ENCODE assay signal across 1 cellular context in the genomic region with DNA sequence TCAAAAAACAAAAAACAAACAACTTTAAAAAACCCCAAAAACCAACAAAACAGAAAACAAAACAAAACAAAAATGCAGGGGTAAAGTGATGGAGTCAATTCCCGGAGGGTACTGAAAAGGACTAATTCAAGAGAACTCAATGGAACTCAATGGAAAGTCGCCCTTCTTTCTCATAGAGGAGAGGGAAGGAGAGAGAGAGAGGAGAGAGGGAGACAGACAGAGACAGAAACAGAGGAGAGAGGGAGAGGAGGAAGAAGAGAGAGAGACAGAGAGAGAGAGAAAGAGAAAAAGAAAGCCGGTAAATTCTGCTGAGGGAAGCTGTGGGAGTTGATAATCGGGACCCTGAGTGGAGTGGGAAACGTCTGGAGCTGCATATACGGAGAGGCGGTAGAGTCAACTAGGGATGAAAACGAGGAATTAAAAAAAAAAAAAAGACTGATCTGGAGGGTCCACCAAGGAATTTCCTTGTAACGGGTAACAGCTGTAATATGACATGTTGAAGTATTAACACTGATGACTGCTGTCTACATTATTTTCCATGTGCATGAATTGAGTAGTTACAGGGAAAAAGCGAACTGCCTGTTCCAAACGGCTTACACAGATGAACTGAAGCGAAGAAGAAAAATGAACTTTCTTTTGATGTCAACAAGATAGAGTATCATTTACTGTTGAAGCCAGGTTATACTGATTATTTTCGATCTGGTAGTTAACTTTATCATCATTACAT.
TF ChIP-seq lines count a peak whose summit lies in the region.

No MANE protein-coding gene starts in this region.

TF ChIP-seq in GM23338, 12 proteins besides CTCF, POLR2A, EP300 and RAD21 (continued from another document):
- TF ChIP-seq, protein P1, sequence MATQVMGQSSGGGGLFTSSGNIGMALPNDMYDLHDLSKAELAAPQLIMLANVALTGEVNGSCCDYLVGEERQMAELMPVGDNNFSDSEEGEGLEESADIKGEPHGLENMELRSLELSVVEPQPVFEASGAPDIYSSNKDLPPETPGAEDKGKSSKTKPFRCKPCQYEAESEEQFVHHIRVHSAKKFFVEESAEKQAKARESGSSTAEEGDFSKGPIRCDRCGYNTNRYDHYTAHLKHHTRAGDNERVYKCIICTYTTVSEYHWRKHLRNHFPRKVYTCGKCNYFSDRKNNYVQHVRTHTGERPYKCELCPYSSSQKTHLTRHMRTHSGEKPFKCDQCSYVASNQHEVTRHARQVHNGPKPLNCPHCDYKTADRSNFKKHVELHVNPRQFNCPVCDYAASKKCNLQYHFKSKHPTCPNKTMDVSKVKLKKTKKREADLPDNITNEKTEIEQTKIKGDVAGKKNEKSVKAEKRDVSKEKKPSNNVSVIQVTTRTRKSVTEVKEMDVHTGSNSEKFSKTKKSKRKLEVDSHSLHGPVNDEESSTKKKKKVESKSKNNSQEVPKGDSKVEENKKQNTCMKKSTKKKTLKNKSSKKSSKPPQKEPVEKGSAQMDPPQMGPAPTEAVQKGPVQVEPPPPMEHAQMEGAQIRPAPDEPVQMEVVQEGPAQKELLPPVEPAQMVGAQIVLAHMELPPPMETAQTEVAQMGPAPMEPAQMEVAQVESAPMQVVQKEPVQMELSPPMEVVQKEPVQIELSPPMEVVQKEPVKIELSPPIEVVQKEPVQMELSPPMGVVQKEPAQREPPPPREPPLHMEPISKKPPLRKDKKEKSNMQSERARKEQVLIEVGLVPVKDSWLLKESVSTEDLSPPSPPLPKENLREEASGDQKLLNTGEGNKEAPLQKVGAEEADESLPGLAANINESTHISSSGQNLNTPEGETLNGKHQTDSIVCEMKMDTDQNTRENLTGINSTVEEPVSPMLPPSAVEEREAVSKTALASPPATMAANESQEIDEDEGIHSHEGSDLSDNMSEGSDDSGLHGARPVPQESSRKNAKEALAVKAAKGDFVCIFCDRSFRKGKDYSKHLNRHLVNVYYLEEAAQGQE (IDR thresholded peaks at IDR 0.05; ENCODE audit: unreplicated experiment) = no peak
- TF ChIP-seq EZH2phosphoT487 (IDR thresholded peaks at IDR 0.05; ENCODE audit: unreplicated experiment) (no peak), NANOG (IDR thresholded peaks at IDR 0.05; ENCODE audit: borderline replicate concordance) (no peak), EZH2 (IDR thresholded peaks at IDR 0.05; ENCODE audit: low read depth, unreplicated experiment) (no peak), ZNF331 (CRISPR knock-in tag; IDR thresholded peaks at IDR 0.05; ENCODE audit: low read depth) (no peak)
- TF ChIP-seq, protein P2, sequence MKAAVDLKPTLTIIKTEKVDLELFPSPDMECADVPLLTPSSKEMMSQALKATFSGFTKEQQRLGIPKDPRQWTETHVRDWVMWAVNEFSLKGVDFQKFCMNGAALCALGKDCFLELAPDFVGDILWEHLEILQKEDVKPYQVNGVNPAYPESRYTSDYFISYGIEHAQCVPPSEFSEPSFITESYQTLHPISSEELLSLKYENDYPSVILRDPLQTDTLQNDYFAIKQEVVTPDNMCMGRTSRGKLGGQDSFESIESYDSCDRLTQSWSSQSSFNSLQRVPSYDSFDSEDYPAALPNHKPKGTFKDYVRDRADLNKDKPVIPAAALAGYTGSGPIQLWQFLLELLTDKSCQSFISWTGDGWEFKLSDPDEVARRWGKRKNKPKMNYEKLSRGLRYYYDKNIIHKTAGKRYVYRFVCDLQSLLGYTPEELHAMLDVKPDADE (IDR thresholded peaks at IDR 0.05) = no peak
- TF ChIP-seq, protein P3, sequence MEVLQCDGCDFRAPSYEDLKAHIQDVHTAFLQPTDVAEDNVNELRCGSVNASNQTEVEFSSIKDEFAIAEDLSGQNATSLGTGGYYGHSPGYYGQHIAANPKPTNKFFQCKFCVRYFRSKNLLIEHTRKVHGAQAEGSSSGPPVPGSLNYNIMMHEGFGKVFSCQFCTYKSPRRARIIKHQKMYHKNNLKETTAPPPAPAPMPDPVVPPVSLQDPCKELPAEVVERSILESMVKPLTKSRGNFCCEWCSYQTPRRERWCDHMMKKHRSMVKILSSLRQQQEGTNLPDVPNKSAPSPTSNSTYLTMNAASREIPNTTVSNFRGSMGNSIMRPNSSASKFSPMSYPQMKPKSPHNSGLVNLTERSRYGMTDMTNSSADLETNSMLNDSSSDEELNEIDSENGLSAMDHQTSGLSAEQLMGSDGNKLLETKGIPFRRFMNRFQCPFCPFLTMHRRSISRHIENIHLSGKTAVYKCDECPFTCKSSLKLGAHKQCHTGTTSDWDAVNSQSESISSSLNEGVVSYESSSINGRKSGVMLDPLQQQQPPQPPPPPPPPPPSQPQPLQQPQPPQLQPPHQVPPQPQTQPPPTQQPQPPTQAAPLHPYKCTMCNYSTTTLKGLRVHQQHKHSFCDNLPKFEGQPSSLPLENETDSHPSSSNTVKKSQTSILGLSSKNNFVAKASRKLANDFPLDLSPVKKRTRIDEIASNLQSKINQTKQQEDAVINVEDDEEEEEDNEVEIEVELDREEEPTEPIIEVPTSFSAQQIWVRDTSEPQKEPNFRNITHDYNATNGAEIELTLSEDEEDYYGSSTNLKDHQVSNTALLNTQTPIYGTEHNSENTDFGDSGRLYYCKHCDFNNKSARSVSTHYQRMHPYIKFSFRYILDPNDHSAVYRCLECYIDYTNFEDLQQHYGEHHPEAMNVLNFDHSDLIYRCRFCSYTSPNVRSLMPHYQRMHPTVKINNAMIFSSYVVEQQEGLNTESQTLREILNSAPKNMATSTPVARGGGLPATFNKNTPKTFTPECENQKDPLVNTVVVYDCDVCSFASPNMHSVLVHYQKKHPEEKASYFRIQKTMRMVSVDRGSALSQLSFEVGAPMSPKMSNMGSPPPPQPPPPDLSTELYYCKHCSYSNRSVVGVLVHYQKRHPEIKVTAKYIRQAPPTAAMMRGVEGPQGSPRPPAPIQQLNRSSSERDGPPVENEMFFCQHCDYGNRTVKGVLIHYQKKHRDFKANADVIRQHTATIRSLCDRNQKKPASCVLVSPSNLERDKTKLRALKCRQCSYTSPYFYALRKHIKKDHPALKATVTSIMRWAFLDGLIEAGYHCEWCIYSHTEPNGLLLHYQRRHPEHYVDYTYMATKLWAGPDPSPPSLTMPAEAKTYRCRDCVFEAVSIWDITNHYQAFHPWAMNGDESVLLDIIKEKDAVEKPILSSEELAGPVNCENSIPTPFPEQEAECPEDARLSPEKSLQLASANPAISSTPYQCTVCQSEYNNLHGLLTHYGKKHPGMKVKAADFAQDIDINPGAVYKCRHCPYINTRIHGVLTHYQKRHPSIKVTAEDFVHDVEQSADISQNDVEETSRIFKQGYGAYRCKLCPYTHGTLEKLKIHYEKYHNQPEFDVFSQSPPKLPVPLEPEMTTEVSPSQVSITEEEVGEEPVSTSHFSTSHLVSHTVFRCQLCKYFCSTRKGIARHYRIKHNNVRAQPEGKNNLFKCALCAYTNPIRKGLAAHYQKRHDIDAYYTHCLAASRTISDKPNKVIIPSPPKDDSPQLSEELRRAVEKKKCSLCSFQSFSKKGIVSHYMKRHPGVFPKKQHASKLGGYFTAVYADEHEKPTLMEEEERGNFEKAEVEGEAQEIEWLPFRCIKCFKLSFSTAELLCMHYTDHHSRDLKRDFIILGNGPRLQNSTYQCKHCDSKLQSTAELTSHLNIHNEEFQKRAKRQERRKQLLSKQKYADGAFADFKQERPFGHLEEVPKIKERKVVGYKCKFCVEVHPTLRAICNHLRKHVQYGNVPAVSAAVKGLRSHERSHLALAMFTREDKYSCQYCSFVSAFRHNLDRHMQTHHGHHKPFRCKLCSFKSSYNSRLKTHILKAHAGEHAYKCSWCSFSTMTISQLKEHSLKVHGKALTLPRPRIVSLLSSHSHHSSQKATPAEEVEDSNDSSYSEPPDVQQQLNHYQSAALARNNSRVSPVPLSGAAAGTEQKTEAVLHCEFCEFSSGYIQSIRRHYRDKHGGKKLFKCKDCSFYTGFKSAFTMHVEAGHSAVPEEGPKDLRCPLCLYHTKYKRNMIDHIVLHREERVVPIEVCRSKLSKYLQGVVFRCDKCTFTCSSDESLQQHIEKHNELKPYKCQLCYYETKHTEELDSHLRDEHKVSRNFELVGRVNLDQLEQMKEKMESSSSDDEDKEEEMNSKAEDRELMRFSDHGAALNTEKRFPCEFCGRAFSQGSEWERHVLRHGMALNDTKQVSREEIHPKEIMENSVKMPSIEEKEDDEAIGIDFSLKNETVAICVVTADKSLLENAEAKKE (CRISPR knock-in tag; IDR thresholded peaks at IDR 0.05) = no peak
